Comparison of ENCODE assay signal across 22 cellular contexts in the genomic region with DNA sequence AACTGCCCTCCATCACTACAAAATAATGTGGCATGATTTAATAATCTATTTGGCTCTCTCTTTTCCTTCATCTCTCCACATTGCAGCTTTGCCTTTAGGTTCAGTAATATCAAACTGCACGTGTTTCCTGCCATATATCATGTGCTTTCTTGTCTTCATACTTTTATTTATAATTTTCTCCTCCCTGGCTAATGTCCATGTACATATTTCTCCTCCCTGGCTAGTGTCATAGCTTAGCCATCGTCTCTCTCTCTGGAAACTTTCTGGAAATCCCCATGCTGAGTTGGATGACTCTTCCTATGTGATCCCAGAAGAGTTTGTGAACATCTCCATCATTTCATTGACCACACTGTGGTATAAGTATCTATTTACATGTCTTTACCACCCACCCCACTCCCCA. TPM values are rescaled to one million over a fixed set of nuclear protein-coding genes. Genes with fewer than 3 reads are reported as not detected.
"Had no signal": no experiment of that assay in that cellular context is flagged by ENCODE, and none has a peak within 500 bp of the region (broad histone marks: within the 10 kb centered on the region; RNA-seq: fewer than 3 reads in every experiment).

No MANE protein-coding gene starts in this region.

- H3K27ac Mint-ChIP-seq: activated naive CD8-positive, alpha-beta T cell treated with anti-CD3 and anti-CD28 coated beads for 36 hours; endodermal cell; naive thymus-derived CD8-positive, alpha-beta T cell; stimulated activated memory B cell treated with anti-CD40 and anti-IgM and Interleukin-4, amounts not matched to agents 10 μg/mL and 1 μg/mL and 100 μg/mL, for 72 hours; T-helper 2 cell treated with Interferon-gamma antibody and Interleukin-4, amounts not matched to agents 5 μg/mL and 100 μg/mL, for 36 hours had no signal

- H2AFZ ChIP-seq: parathyroid adenoma had no signal

- H3K4me1 Mint-ChIP-seq: activated naive CD8-positive, alpha-beta T cell treated with anti-CD3 and anti-CD28 coated beads for 36 hours; endodermal cell; naive thymus-derived CD8-positive, alpha-beta T cell; stimulated activated memory B cell treated with anti-CD40 and anti-IgM and Interleukin-4, amounts not matched to agents 10 μg/mL and 1 μg/mL and 100 μg/mL, for 72 hours had no signal

- H3K27me3 Mint-ChIP-seq: activated naive CD8-positive, alpha-beta T cell treated with anti-CD3 and anti-CD28 coated beads for 36 hours; stimulated activated memory B cell treated with anti-CD40 and anti-IgM and Interleukin-4, amounts not matched to agents 10 μg/mL and 1 μg/mL and 100 μg/mL, for 72 hours had no signal

- H3K4me3 ChIP-seq: body of pancreas, colonic mucosa, gastroesophageal sphincter, sigmoid colon, spleen, testis, upper lobe of left lung had no signal

- H3K9me3 ChIP-seq: body of pancreas, colonic mucosa, testis had no signal

- ATAC-seq: body of pancreas; gastroesophageal sphincter; left cardiac atrium; naive thymus-derived CD8-positive, alpha-beta T cell; stimulated activated memory B cell treated with anti-CD40 and anti-IgM and Interleukin-4, amounts not matched to agents 10 μg/mL and 1 μg/mL and 100 μg/mL, for 72 hours had no signal

- H3K36me3 Mint-ChIP-seq: activated naive CD8-positive, alpha-beta T cell treated with anti-CD3 and anti-CD28 coated beads for 36 hours; stimulated activated memory B cell treated with anti-CD40 and anti-IgM and Interleukin-4, amounts not matched to agents 10 μg/mL and 1 μg/mL and 100 μg/mL, for 72 hours had no signal

- H3K9ac ChIP-seq: parathyroid adenoma had no signal

- H3K4me3 Mint-ChIP-seq: activated naive CD8-positive, alpha-beta T cell treated with anti-CD3 and anti-CD28 coated beads for 36 hours; endodermal cell; naive thymus-derived CD8-positive, alpha-beta T cell; stimulated activated memory B cell treated with anti-CD40 and anti-IgM and Interleukin-4, amounts not matched to agents 10 μg/mL and 1 μg/mL and 100 μg/mL, for 72 hours; T-helper 2 cell treated with Interferon-gamma antibody and Interleukin-4, amounts not matched to agents 5 μg/mL and 100 μg/mL, for 36 hours had no signal

- H3K4me1 ChIP-seq: colonic mucosa, gastroesophageal sphincter, parathyroid adenoma, spleen, testis, upper lobe of left lung had no signal

- H3K27me3 ChIP-seq: body of pancreas, colonic mucosa, gastroesophageal sphincter, sigmoid colon, spleen, testis, upper lobe of left lung had no signal

- H3K27ac ChIP-seq: body of pancreas, colonic mucosa, epithelial cell of prostate, gastroesophageal sphincter, parathyroid adenoma, sigmoid colon, spleen, testis, upper lobe of left lung had no signal

- H3K79me2 ChIP-seq: parathyroid adenoma had no signal

- DNase-seq: activated CD4-positive, alpha-beta T cell treated with anti-CD3 and anti-CD28 coated beads, Interleukin-2, amount 50 U/mL, for 4 hours; activated naive CD4-positive, alpha-beta T cell; activated naive CD8-positive, alpha-beta T cell treated with anti-CD3 and anti-CD28 coated beads for 36 hours; activated T-cell treated with anti-CD3 and anti-CD28 coated beads for 4 hours; amygdala; body of pancreas; central memory CD4-positive, alpha-beta T cell; colonic mucosa; endodermal cell; left cardiac atrium; mesendoderm; naive thymus-derived CD8-positive, alpha-beta T cell; sigmoid colon; spleen; stimulated activated CD4-positive, alpha-beta T cell treated with anti-CD3 and anti-CD28 coated beads, Interleukin-4, amount 100 ng/mL, for 4 hours; testis; upper lobe of left lung had no signal

- H3K36me3 ChIP-seq: colonic mucosa, gastroesophageal sphincter, sigmoid colon, spleen, upper lobe of left lung had no signal

RNA-seq across cellular contexts. Expression of a gene that starts 21.3 kb away (rescaled TPM):
- total RNA-seq: activated naive CD8-positive, alpha-beta T cell treated with anti-CD3 and anti-CD28 coated beads for 36 hours; naive thymus-derived CD8-positive, alpha-beta T cell had no signal
